Comparison of ENCODE assay signal across 14 cellular contexts in the genomic region with DNA sequence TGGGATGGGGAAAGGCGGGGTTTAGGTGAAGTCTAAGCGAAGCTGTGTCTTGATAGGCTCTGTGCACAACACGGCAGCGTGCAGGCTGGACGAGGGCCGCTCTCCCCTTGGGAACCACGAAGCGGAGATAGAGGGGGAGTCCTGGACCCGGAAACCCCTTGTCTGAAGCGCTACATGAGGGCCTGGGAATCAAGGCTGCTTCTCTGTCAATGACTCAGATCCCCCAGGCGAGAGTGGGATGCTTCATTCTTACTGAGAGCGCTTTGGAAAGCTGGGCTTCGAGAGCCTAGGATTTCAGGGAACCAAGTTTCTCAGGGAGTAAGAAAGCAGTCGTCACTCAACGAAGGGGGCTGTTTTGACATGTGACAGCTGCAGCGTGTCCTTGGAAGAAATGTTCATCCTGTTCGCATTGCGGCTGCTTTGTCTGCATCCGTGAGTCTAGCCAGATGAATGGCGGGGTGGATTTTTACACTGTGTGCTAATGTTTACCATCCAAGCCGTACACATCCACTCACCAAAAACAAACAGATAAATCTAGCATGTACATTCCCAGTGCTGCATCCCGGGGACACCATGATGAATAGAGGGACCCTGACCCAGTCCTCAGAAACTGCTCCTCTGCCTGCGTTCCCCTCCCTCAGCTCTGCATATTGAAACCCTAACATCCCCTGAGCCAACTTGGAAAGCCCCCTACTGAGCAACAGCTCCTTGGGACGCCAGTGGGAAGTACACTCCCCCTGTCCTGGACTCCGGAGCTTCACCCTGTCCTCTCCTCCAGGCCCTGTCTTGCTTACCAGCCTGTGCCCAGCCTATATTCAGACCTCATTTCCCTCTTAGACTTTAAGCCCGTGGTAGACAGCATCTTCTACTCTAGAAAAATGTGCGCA. TPM values are rescaled to one million over a fixed set of nuclear protein-coding genes. Genes with fewer than 3 reads are reported as not detected.
DNase-seq lines count a peak whose midpoint lies in the region; ATAC-seq and TF ChIP-seq lines count a peak whose summit lies in the region.
"Had no signal": no experiment of that assay in that cellular context is flagged by ENCODE, and none has a peak within 500 bp of the region (broad histone marks: within the 10 kb centered on the region; RNA-seq: fewer than 3 reads in every experiment).

No MANE protein-coding gene starts in this region.

- no peak overlapping the region for H2AK5ac ChIP-seq in neuronal stem cell (ENCODE audit: low read depth, low read length)

- POLR2A ChIA-PET in Panc1 (lab: Charles Lee): no interaction called here

- H3K4me3 ChIP-seq in Panc1 (ENCODE audit: low read depth in 2 of 2, low read length in 2 of 2) (no peak overlapping the region), endodermal cell (ENCODE audit: low read length) (no peak overlapping the region), neuronal stem cell (ENCODE audit: low read length in 2 of 2) (no peak overlapping the region), vagina (no peak overlapping the region)

- no peak overlapping the region for H2BK5ac ChIP-seq in neuronal stem cell (ENCODE audit: low read length)

- no peak overlapping the region for H3K4me3 Mint-ChIP-seq in T-helper 1 cell treated with Interleukin-12 subunit alpha and Interleukin-12 subunit beta and Interleukin-4 antibody, amounts not matched to agents 30 μg/mL and 1 μg/mL, for 36 hours
- H3K4me3 Mint-ChIP-seq in endodermal cell: no peak overlapping the region
- H3K4me3 Mint-ChIP-seq: IgD-negative memory B cell; neural crest cell; stimulated activated naive CD8-positive, alpha-beta T cell treated with anti-CD3 and anti-CD28 coated beads, Interleukin-15, amount 100 ng/mL, for 72 hours had no signal

- H3K27me3 ChIP-seq in Panc1 (ENCODE audit: control insufficient read depth, insufficient read depth, low read length): no peaks in the 10 kb centered on the region
- H3K27me3 ChIP-seq in endodermal cell (ENCODE audit: control insufficient read depth, insufficient read depth, low read length, poor library complexity, severe bottlenecking): no peaks in the 10 kb centered on the region
- no peaks in the 10 kb centered on the region for H3K27me3 ChIP-seq in neuronal stem cell (ENCODE audit: control insufficient read depth in 3 of 3, insufficient read depth in 3 of 3, low read depth in 1 of 3, low read length in 3 of 3)
- no peaks in the 10 kb centered on the region for H3K27me3 ChIP-seq in vagina

- H2BK12ac ChIP-seq in neuronal stem cell (ENCODE audit: low read length): no peak overlapping the region

- in situ Hi-C loops in Panc1 (cut with HindIII; ENCODE audit: low pct_unique_long_range_greater_than_20kb, low sequenced_read_pairs): no loop called here

- no peaks in the 10 kb centered on the region for H3K27me3 Mint-ChIP-seq in T-helper 1 cell treated with Interleukin-12 subunit alpha and Interleukin-12 subunit beta and Interleukin-4 antibody, amounts not matched to agents 30 μg/mL and 1 μg/mL, for 36 hours (ENCODE audit: low read depth)
- H3K27me3 Mint-ChIP-seq in endodermal cell (ENCODE audit: insufficient read depth): peaks cover 11% of the 10 kb centered on the region
- H3K27me3 Mint-ChIP-seq: IgD-negative memory B cell; stimulated activated naive CD8-positive, alpha-beta T cell treated with anti-CD3 and anti-CD28 coated beads, Interleukin-15, amount 100 ng/mL, for 72 hours had no signal

- TF ChIP-seq CTCF in Panc1 (IDR thresholded peaks at IDR 0.05): no peak
- no peak for TF ChIP-seq CTCF in endodermal cell (conservative IDR thresholded peaks at IDR 0.05)
- no peak for TF ChIP-seq CTCF in vagina (IDR thresholded peaks at IDR 0.05)

- H3K9me3 ChIP-seq in Panc1 (ENCODE audit: control insufficient read depth, insufficient read depth, low read depth, low read length) (no peaks in the 10 kb centered on the region), endodermal cell (ENCODE audit: control insufficient read depth, low read length) (no peaks in the 10 kb centered on the region), neuronal stem cell (replicated peaks in 1 of 2; ENCODE audit: control insufficient read depth in 2 of 2, insufficient read depth in 1 of 2, low read depth in 1 of 2, low read length in 2 of 2) (no peaks in the 10 kb centered on the region), vagina (no peaks in the 10 kb centered on the region)

- intact Hi-C loops in Panc1 (cut with micrococcal nuclease; ENCODE audit: unreplicated experiment) (no loop called here), vagina (cut with DNase I) (no loop called here)

- H3K18ac ChIP-seq in neuronal stem cell (ENCODE audit: low read length): no peak overlapping the region

- H2AFZ ChIP-seq in neuronal stem cell (ENCODE audit: low read length): peak overlapping the region; percentile 84

- H3K36me3 ChIP-seq in Panc1 (ENCODE audit: control insufficient read depth, insufficient read depth, low read length) (no peaks in the 10 kb centered on the region), endodermal cell (ENCODE audit: control insufficient read depth, insufficient read depth, low read length) (no peaks in the 10 kb centered on the region), neuronal stem cell (replicated peaks in 1 of 2; ENCODE audit: control insufficient read depth in 2 of 2, insufficient read depth in 2 of 2, low read length in 2 of 2) (no peaks in the 10 kb centered on the region), vagina (no peaks in the 10 kb centered on the region)

- H3K14ac ChIP-seq in neuronal stem cell (ENCODE audit: low read length): no peak overlapping the region

- BruUV-seq in Panc1 (replicated peaks; lab: Mats Ljungman, UMichigan): no TSS peak

- no peak overlapping the region for H2BK120ac ChIP-seq in neuronal stem cell (ENCODE audit: low read depth, low read length)

- H3K4me2 ChIP-seq in neuronal stem cell (ENCODE audit: insufficient read depth, low read length, poor library complexity, severe bottlenecking): no peak overlapping the region

- no peak overlapping the region for H2BK15ac ChIP-seq in neuronal stem cell (ENCODE audit: low read length)

- TF ChIP-seq POLR2A in vagina (IDR thresholded peaks at IDR 0.05): no peak

- no peak overlapping the region for H3K23ac ChIP-seq in neuronal stem cell (ENCODE audit: low read depth, low read length, poor library complexity)

- DNase-seq in T-helper 1 cell (no peak), Panc1 (ENCODE audit: low read depth, low spot score) (no peak), endodermal cell (peak; percentile 45), neuronal stem cell (ENCODE audit: low spot score) (no peak), vagina (ENCODE audit: extremely low spot score in 2 of 2) (no peak), HT-29 (ENCODE audit: low spot score) (no peak)
- no peak for DNase-seq in activated CD4-positive, CD25-positive, alpha-beta regulatory T cell (lab: John Stamatoyannopoulos, UW)
- DNase-seq: activated CD4-positive, CD25-positive, alpha-beta regulatory T cell treated with anti-CD3 and anti-CD28 coated beads, Interleukin-2, amount 50 U/mL, for 72 hours; NCI-H2171; SHP77 treated with DMSO at 0.1 percent for 48 hours; stimulated activated naive CD8-positive, alpha-beta T cell treated with anti-CD3 and anti-CD28 coated beads, Interleukin-15, amount 100 ng/mL, for 72 hours had no signal

- peak overlapping the region; percentile 64 for H3K27ac Mint-ChIP-seq in T-helper 1 cell treated with Interleukin-12 subunit alpha and Interleukin-12 subunit beta and Interleukin-4 antibody, amounts not matched to agents 30 μg/mL and 1 μg/mL, for 36 hours
- H3K27ac Mint-ChIP-seq in endodermal cell: no peak overlapping the region
- H3K27ac Mint-ChIP-seq: IgD-negative memory B cell had no signal

- H3K4ac ChIP-seq in neuronal stem cell (ENCODE audit: low read length): no peak overlapping the region

- WGBS in endodermal cell (ENCODE audit: insufficient coverage in 1 of 2, insufficient read length in 1 of 2), 2 experiments: 83 to 88% methylated on average over 23 to 27 of the region's 27 CpGs
- WGBS in neuronal stem cell (ENCODE audit: extremely low coverage in 2 of 2, insufficient read length in 2 of 2, insufficient replicate concordance in 1 of 2), 2 donors: no CpG with 5 or more reads among the region's 27 CpGs

- H4K91ac ChIP-seq in neuronal stem cell (ENCODE audit: low read depth, low read length, poor library complexity): no peak overlapping the region

- no peak overlapping the region for H4K8ac ChIP-seq in neuronal stem cell (ENCODE audit: low read depth, low read length)

- H3K36me3 Mint-ChIP-seq in T-helper 1 cell treated with Interleukin-12 subunit alpha and Interleukin-12 subunit beta and Interleukin-4 antibody, amounts not matched to agents 30 μg/mL and 1 μg/mL, for 36 hours (ENCODE audit: low read depth): peaks cover 26% of the 10 kb centered on the region
- H3K36me3 Mint-ChIP-seq in endodermal cell (ENCODE audit: low read depth): no peaks in the 10 kb centered on the region
- H3K36me3 Mint-ChIP-seq: IgD-negative memory B cell had no signal

- peaks cover 34% of the 10 kb centered on the region for H3K4me1 Mint-ChIP-seq in T-helper 1 cell treated with Interleukin-12 subunit alpha and Interleukin-12 subunit beta and Interleukin-4 antibody, amounts not matched to agents 30 μg/mL and 1 μg/mL, for 36 hours (ENCODE audit: low read depth)
- peaks cover 6% of the 10 kb centered on the region for H3K4me1 Mint-ChIP-seq in endodermal cell
- H3K4me1 Mint-ChIP-seq: neural crest cell had no signal

- CTCF ChIA-PET in Panc1 (lab: Charles Lee): no interaction called here

- H3K4me1 ChIP-seq in Panc1 (ENCODE audit: control insufficient read depth, insufficient read depth, low read length) (no peaks in the 10 kb centered on the region), endodermal cell (ENCODE audit: control insufficient read depth, insufficient read depth, low read length) (no peaks in the 10 kb centered on the region), neuronal stem cell (ENCODE audit: control insufficient read depth in 2 of 2, insufficient read depth in 1 of 2, low read depth in 1 of 2, low read length in 2 of 2) (peaks cover 4% of the 10 kb centered on the region in 2 donors), vagina (peaks cover 11% of the 10 kb centered on the region)

- H3K79me1 ChIP-seq in neuronal stem cell (ENCODE audit: low read depth, low read length): no peaks in the 10 kb centered on the region

- H3K27ac ChIP-seq in Panc1 (ENCODE audit: low read length) (no peak overlapping the region), endodermal cell (ENCODE audit: low read depth, low read length) (no peak overlapping the region), neuronal stem cell (replicated peaks; ENCODE audit: low read length) (no peak overlapping the region), vagina (no peak overlapping the region)

- no peaks in the 10 kb centered on the region for H3K9me3 Mint-ChIP-seq in T-helper 1 cell treated with Interleukin-12 subunit alpha and Interleukin-12 subunit beta and Interleukin-4 antibody, amounts not matched to agents 30 μg/mL and 1 μg/mL, for 36 hours
- no peaks in the 10 kb centered on the region for H3K9me3 Mint-ChIP-seq in endodermal cell
- H3K9me3 Mint-ChIP-seq: IgD-negative memory B cell; neural crest cell; stimulated activated naive CD8-positive, alpha-beta T cell treated with anti-CD3 and anti-CD28 coated beads, Interleukin-15, amount 100 ng/mL, for 72 hours had no signal

- H3K9ac ChIP-seq in endodermal cell (ENCODE audit: extremely low read depth, low read length, poor library complexity, severe bottlenecking) (no peak overlapping the region), neuronal stem cell (ENCODE audit: low read depth, low read length, poor library complexity) (peak overlapping the region; percentile 36)

- peak; percentile 22 for ATAC-seq in Panc1
- ATAC-seq: stimulated activated naive CD8-positive, alpha-beta T cell treated with anti-CD3 and anti-CD28 coated beads, Interleukin-15, amount 100 ng/mL, for 72 hours had no signal

RNA-seq across cellular contexts. Expression of a gene that starts 24.5 kb away (rescaled TPM):
- total RNA-seq in Panc1 (2021; ENCODE audit: unreplicated experiment): 89.2 TPM
- polyA plus RNA-seq in Panc1 (2012; ENCODE audit: insufficient read length): 85.2 TPM
- total RNA-seq in endodermal cell: 10 to 100 TPM; 63.0 to 65.1 TPM
- polyA plus RNA-seq in endodermal cell (2013, experiment 1 of 2): 64.4 TPM
- 63.0 TPM for polyA plus RNA-seq in endodermal cell (2013, experiment 2 of 2)
- 48.3 TPM for polyA plus RNA-seq in neuronal stem cell (2013, experiment 1 of 2)
- 45.7 TPM for polyA plus RNA-seq in neuronal stem cell (2013, experiment 2 of 2)
- total RNA-seq in vagina: 47.1 TPM
- 77.0 and 86.0 TPM in 2 replicates for total RNA-seq in HT-29 (2014; rRNA removed; shearing (Covaris generic))

RNA-seq across cellular contexts. Expression of a gene that starts 31.8 kb away (rescaled TPM):
- total RNA-seq in Panc1 (2021; ENCODE audit: unreplicated experiment) (0.15 TPM), endodermal cell (not detected), vagina (0.74 TPM)
- polyA plus RNA-seq in Panc1 (2012; ENCODE audit: insufficient read length): 0.15 TPM
- 0.11 TPM for polyA plus RNA-seq in endodermal cell (2013, experiment 1 of 2)
- 0.12 TPM for polyA plus RNA-seq in endodermal cell (2013, experiment 2 of 2)
- 0.22 TPM for polyA plus RNA-seq in neuronal stem cell (2013, experiment 1 of 2)
- polyA plus RNA-seq in neuronal stem cell (2013, experiment 2 of 2): 0.28 TPM
- total RNA-seq in HT-29 (2014; rRNA removed; shearing (Covaris generic)): 0.05 TPM in 1 of 2 replicates, not detected in the other

RNA-seq across cellular contexts. Expression of a gene that starts 51.5 kb away (rescaled TPM):
- total RNA-seq in Panc1 (2021; ENCODE audit: unreplicated experiment) (46.3 TPM), endodermal cell (10 to 100 TPM; 47.9 to 50.1 TPM), vagina (27.0 TPM)
- polyA plus RNA-seq in Panc1 (2012; ENCODE audit: insufficient read length): 39.7 TPM
- polyA plus RNA-seq in endodermal cell (2013, experiment 1 of 2): 45.1 TPM
- 39.7 TPM for polyA plus RNA-seq in endodermal cell (2013, experiment 2 of 2)
- polyA plus RNA-seq in neuronal stem cell (2013, experiment 1 of 2): 28.7 TPM
- polyA plus RNA-seq in neuronal stem cell (2013, experiment 2 of 2): 29.5 TPM
- total RNA-seq in HT-29 (2014; rRNA removed; shearing (Covaris generic)): 44.9 and 49.0 TPM in 2 replicates

RNA-seq across cellular contexts. Expression of a gene that starts 51.9 kb away (rescaled TPM):
- 115 TPM for total RNA-seq in Panc1 (2021; ENCODE audit: unreplicated experiment)
- 41.1 TPM for polyA plus RNA-seq in Panc1 (2012; ENCODE audit: insufficient read length)
- 10 to 100 TPM; 56.3 to 85.9 TPM for total RNA-seq in endodermal cell
- polyA plus RNA-seq in endodermal cell (2013, experiment 1 of 2): 64.2 TPM
- polyA plus RNA-seq in endodermal cell (2013, experiment 2 of 2): 75.5 TPM
- polyA plus RNA-seq in neuronal stem cell (2013, experiment 1 of 2): 113 TPM
- 109 TPM for polyA plus RNA-seq in neuronal stem cell (2013, experiment 2 of 2)
- total RNA-seq in vagina: 2.2 TPM
- 75.4 and 94.1 TPM in 2 replicates for total RNA-seq in HT-29 (2014; rRNA removed; shearing (Covaris generic))
